1 cellular context compared by ENCODE assay signal in genomic region chr16:69761983-69762842, GRCh38.
TF ChIP-seq lines count a peak whose summit lies in the region.

WWP2 (plus strand) TSS chr16:69762332; CDS start chr16:69787011, 24,679 bp downstream.

TF ChIP-seq in HepG2, 621 proteins besides CTCF, POLR2A, EP300 and RAD21 (continued from another document and continues in another):
- TF ChIP-seq PRDM10 (CRISPR knock-in tag; IDR thresholded peaks at IDR 0.05; ENCODE audit: low read depth) (0 out of 2 replicates have a peak, but pooled peaks have one; percentile 60), ZBTB1 (CRISPR knock-in tag; IDR thresholded peaks at IDR 0.05; ENCODE audit: borderline replicate concordance) (peak; percentile 75; the same call in 1 of the 2 replicates), ZBTB25 (CRISPR knock-in tag; IDR thresholded peaks at IDR 0.05) (peak; percentile 86), SALL2 (CRISPR knock-in tag; IDR thresholded peaks at IDR 0.05) (peak; percentile 27), HDAC2 (CRISPR knock-in tag; IDR thresholded peaks at IDR 0.05) (0 out of 2 replicates have a peak, but pooled peaks have one; percentile 37), ZNF263 (CRISPR knock-in tag; IDR thresholded peaks at IDR 0.05) (peak; percentile 73), HNF4A (CRISPR knock-in tag; IDR thresholded peaks at IDR 0.05) (peak; percentile 24), ZNF550 (CRISPR knock-in tag; IDR thresholded peaks at IDR 0.05; ENCODE audit: borderline replicate concordance) (no peak), RCOR2 (CRISPR knock-in tag; IDR thresholded peaks at IDR 0.05) (0 out of 2 replicates have a peak, but pooled peaks have one; percentile 30), ZNF720 (CRISPR knock-in tag; IDR thresholded peaks at IDR 0.05) (no peak), TGIF2 (CRISPR knock-in tag; IDR thresholded peaks at IDR 0.05) (peak; percentile 40; the same call in 1 of the 2 replicates), SRSF1 (optimal IDR thresholded peaks at IDR 0.05; ENCODE audit: low read depth, low read length) (peak; percentile 82), ZFP1 (CRISPR knock-in tag; IDR thresholded peaks at IDR 0.05) (peak; percentile 73; the same call in 1 of the 2 replicates), GFI1 (CRISPR knock-in tag; IDR thresholded peaks at IDR 0.05; ENCODE audit: borderline replicate concordance) (no peak; the same call in 1 of the 2 replicates), MLLT10 (CRISPR knock-in tag; IDR thresholded peaks at IDR 0.05) (no peak), MAFK (conservative IDR thresholded peaks at IDR 0.05 in 1 of 2, IDR thresholded peaks at IDR 0.05 in 1 of 2; ENCODE audit: low read length in 2 of 2) (peak; percentile 89 to 92), MNT (IDR thresholded peaks at IDR 0.05) (peak; percentile 73), ZNF530 (CRISPR knock-in tag; IDR thresholded peaks at IDR 0.05; ENCODE audit: low read depth) (no peak; the same call in 1 of the 2 replicates), ZNF337 (CRISPR knock-in tag; IDR thresholded peaks at IDR 0.05; ENCODE audit: borderline replicate concordance, low read depth) (no peak), HNRNPK (IDR thresholded peaks at IDR 0.05; ENCODE audit: low read depth, low read length, poor library complexity, severe bottlenecking) (no peak), TBX2 (CRISPR knock-in tag; IDR thresholded peaks at IDR 0.05; ENCODE audit: borderline replicate concordance) (peak; percentile 77), ZNF75D (CRISPR knock-in tag; IDR thresholded peaks at IDR 0.05; ENCODE audit: borderline replicate concordance) (no peak), XRCC5 (optimal IDR thresholded peaks at IDR 0.05; ENCODE audit: low read length) (peak; percentile 8), ZNF274 (CRISPR knock-in tag; IDR thresholded peaks at IDR 0.05) (peak; percentile 81; the same call in 1 of the 2 replicates), ARID4A (CRISPR knock-in tag; IDR thresholded peaks at IDR 0.05; ENCODE audit: borderline replicate concordance) (peak; percentile 90), ZNF510 (CRISPR knock-in tag; IDR thresholded peaks at IDR 0.05; ENCODE audit: low read depth) (no peak)
- TF ChIP-seq, protein P1, sequence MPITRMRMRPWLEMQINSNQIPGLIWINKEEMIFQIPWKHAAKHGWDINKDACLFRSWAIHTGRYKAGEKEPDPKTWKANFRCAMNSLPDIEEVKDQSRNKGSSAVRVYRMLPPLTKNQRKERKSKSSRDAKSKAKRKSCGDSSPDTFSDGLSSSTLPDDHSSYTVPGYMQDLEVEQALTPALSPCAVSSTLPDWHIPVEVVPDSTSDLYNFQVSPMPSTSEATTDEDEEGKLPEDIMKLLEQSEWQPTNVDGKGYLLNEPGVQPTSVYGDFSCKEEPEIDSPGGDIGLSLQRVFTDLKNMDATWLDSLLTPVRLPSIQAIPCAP (CRISPR knock-in tag; IDR thresholded peaks at IDR 0.05; ENCODE audit: low read depth) = no peak
- TF ChIP-seq, protein P2, sequence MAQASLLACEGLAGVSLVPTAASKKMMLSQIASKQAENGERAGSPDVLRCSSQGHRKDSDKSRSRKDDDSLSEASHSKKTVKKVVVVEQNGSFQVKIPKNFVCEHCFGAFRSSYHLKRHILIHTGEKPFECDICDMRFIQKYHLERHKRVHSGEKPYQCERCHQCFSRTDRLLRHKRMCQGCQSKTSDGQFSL (CRISPR knock-in tag; IDR thresholded peaks at IDR 0.05) = peak; percentile 9; the same call in 1 of the 2 replicates
- TF ChIP-seq, protein P3, sequence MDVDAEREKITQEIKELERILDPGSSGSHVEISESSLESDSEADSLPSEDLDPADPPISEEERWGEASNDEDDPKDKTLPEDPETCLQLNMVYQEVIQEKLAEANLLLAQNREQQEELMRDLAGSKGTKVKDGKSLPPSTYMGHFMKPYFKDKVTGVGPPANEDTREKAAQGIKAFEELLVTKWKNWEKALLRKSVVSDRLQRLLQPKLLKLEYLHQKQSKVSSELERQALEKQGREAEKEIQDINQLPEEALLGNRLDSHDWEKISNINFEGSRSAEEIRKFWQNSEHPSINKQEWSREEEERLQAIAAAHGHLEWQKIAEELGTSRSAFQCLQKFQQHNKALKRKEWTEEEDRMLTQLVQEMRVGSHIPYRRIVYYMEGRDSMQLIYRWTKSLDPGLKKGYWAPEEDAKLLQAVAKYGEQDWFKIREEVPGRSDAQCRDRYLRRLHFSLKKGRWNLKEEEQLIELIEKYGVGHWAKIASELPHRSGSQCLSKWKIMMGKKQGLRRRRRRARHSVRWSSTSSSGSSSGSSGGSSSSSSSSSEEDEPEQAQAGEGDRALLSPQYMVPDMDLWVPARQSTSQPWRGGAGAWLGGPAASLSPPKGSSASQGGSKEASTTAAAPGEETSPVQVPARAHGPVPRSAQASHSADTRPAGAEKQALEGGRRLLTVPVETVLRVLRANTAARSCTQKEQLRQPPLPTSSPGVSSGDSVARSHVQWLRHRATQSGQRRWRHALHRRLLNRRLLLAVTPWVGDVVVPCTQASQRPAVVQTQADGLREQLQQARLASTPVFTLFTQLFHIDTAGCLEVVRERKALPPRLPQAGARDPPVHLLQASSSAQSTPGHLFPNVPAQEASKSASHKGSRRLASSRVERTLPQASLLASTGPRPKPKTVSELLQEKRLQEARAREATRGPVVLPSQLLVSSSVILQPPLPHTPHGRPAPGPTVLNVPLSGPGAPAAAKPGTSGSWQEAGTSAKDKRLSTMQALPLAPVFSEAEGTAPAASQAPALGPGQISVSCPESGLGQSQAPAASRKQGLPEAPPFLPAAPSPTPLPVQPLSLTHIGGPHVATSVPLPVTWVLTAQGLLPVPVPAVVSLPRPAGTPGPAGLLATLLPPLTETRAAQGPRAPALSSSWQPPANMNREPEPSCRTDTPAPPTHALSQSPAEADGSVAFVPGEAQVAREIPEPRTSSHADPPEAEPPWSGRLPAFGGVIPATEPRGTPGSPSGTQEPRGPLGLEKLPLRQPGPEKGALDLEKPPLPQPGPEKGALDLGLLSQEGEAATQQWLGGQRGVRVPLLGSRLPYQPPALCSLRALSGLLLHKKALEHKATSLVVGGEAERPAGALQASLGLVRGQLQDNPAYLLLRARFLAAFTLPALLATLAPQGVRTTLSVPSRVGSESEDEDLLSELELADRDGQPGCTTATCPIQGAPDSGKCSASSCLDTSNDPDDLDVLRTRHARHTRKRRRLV (CRISPR knock-in tag; IDR thresholded peaks at IDR 0.05) = 0 out of 2 replicates have a peak, but pooled peaks have one; percentile 8
- TF ChIP-seq, protein P4, sequence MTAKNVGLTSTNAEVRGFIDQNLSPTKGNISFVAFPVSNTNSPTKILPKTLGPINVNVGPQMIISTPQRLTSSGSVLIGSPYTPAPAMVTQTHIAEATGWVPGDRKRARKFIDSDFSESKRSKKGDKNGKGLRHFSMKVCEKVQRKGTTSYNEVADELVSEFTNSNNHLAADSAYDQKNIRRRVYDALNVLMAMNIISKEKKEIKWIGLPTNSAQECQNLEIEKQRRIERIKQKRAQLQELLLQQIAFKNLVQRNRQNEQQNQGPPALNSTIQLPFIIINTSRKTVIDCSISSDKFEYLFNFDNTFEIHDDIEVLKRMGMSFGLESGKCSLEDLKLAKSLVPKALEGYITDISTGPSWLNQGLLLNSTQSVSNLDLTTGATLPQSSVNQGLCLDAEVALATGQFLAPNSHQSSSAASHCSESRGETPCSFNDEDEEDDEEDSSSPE (CRISPR knock-in tag; IDR thresholded peaks at IDR 0.05) = peak; percentile 39; the same call in 1 of the 2 replicates
- TF ChIP-seq, protein P5, sequence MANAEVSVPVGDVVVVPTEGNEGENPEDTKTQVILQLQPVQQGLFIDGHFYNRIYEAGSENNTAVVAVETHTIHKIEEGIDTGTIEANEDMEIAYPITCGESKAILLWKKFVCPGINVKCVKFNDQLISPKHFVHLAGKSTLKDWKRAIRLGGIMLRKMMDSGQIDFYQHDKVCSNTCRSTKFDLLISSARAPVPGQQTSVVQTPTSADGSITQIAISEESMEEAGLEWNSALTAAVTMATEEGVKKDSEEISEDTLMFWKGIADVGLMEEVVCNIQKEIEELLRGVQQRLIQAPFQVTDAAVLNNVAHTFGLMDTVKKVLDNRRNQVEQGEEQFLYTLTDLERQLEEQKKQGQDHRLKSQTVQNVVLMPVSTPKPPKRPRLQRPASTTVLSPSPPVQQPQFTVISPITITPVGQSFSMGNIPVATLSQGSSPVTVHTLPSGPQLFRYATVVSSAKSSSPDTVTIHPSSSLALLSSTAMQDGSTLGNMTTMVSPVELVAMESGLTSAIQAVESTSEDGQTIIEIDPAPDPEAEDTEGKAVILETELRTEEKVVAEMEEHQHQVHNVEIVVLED (CRISPR knock-in tag; IDR thresholded peaks at IDR 0.05; ENCODE audit: borderline replicate concordance) = peak; percentile 77
- TF ChIP-seq, protein P6, sequence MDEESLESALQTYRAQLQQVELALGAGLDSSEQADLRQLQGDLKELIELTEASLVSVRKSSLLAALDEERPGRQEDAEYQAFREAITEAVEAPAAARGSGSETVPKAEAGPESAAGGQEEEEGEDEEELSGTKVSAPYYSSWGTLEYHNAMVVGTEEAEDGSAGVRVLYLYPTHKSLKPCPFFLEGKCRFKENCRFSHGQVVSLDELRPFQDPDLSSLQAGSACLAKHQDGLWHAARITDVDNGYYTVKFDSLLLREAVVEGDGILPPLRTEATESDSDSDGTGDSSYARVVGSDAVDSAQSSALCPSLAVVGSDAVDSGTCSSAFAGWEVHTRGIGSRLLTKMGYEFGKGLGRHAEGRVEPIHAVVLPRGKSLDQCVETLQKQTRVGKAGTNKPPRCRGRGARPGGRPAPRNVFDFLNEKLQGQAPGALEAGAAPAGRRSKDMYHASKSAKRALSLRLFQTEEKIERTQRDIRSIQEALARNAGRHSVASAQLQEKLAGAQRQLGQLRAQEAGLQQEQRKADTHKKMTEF (CRISPR knock-in tag; IDR thresholded peaks at IDR 0.05) = peak; percentile 86
- TF ChIP-seq, protein P7, sequence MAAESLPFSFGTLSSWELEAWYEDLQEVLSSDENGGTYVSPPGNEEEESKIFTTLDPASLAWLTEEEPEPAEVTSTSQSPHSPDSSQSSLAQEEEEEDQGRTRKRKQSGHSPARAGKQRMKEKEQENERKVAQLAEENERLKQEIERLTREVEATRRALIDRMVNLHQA (CRISPR knock-in tag; IDR thresholded peaks at IDR 0.05) = 0 out of 2 replicates have a peak, but pooled peaks have one; percentile 41
